Comparison of ENCODE assay signal across 8 cellular contexts in the genomic region with DNA sequence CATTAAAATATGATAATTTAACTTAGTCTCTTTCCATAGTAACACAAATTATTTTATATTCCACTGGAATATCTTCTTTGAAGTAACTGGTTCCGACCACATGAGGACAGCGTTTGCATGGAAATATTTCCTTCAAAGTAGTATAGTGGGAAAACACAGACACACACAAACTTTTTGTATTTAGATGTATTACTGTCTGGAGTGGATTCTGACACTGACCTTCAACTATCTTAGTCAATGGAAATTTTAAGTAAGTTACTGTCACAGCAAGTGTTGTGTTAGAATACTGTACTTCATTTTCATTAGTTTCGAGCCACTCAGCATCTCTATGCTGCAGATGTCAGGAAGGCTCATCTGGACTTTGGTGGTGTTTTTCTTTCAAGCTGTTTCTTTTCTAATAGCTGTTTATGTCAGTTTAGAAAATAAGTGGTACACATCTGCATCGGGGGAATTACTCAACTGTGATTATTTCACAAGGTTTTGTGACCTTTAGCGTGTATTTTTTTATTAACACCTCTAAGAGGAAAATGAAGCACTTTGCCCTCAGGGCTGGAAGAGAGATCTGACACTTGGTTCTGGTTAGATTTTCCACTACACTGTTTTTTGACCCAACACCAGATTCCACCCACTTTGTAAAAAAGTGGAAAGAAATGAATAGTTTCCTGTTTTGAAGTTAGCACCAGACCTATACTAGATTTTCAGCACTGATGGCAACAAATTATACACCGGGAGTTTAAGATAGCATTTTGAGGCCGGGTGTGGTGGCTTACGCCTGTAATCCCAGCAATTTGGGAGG. TPM values are rescaled to one million over a fixed set of nuclear protein-coding genes. Genes with fewer than 3 reads are reported as not detected.
DNase-seq lines count a peak whose midpoint lies in the region; ATAC-seq and TF ChIP-seq lines count a peak whose summit lies in the region.

No MANE protein-coding gene starts in this region.

- H3K79me2 ChIP-seq in neural cell (replicated peaks; ENCODE audit: insufficient read depth, low read length) = no peaks in the 10 kb centered on the region

- no peak overlapping the region for H3K9ac ChIP-seq in neural cell (ENCODE audit: low read length)

- DNase-seq in DMS53 treated with DMSO at 0.1 percent for 48 hours (lab: John Stamatoyannopoulos, UW; ENCODE audit: unreplicated experiment) (peak; percentile 59), NAMALWA (ENCODE audit: low spot score) (peak; percentile 12), choroid plexus epithelial cell (ENCODE audit: low read depth) (peak; percentile 66), iPS-NIHi7 (ENCODE audit: extremely low spot score) (no peak), putamen (ENCODE audit: low spot score) (no peak), OCI-M2 (lab: John Stamatoyannopoulos, UW; ENCODE audit: unreplicated experiment) (no peak)

- H3K4me3 ChIP-seq in choroid plexus epithelial cell (ENCODE audit: low read depth, low read length) = no peak overlapping the region
- H3K4me3 ChIP-seq in neural cell (ENCODE audit: low read length) = no peak overlapping the region

- no peak for ATAC-seq in HG03521 (IDR thresholded peaks at IDR 0.05; ENCODE audit: unreplicated experiment)

- H3K9me3 ChIP-seq in neural cell (ENCODE audit: low read length) = no peaks in the 10 kb centered on the region

- H3K4me2 ChIP-seq in neural cell (ENCODE audit: low read length) = no peak overlapping the region

- peak; percentile 68 for TF ChIP-seq CTCF in choroid plexus epithelial cell (conservative IDR thresholded peaks at IDR 0.05; ENCODE audit: low read depth, low read length)
- peak; percentile 88 for TF ChIP-seq CTCF in neural cell (IDR thresholded peaks at IDR 0.05; ENCODE audit: poor library complexity, severe bottlenecking)

- no peaks in the 10 kb centered on the region for H3K36me3 ChIP-seq in neural cell (ENCODE audit: insufficient read depth, low read length)

- no peak overlapping the region for H3K27ac ChIP-seq in neural cell (ENCODE audit: low read length)

- no peaks in the 10 kb centered on the region for H4K20me1 ChIP-seq in neural cell (ENCODE audit: insufficient read depth)

- H3K27me3 ChIP-seq in neural cell (ENCODE audit: insufficient read depth, low read depth, low read length) = no peaks in the 10 kb centered on the region

- H3K9me2 ChIP-seq in neural cell (ENCODE audit: insufficient read depth, low read length) = no peaks in the 10 kb centered on the region

- TF ChIP-seq RAD21 in neural cell (conservative IDR thresholded peaks at IDR 0.05) = peak; percentile 95

- H3F3A ChIP-seq in neural cell (ENCODE audit: insufficient read depth, low read length, poor library complexity, severe bottlenecking) = no peaks in the 10 kb centered on the region

- H2AFZ ChIP-seq in neural cell (ENCODE audit: low read depth, low read length) = no peak overlapping the region

- TF ChIP-seq EP300 in neural cell (conservative IDR thresholded peaks at IDR 0.05; ENCODE audit: poor library complexity, severe bottlenecking) = no peak

TF ChIP-seq in neural cell, 6 proteins besides CTCF, POLR2A, EP300 and RAD21:
- TF ChIP-seq SMC3 (conservative IDR thresholded peaks at IDR 0.05; ENCODE audit: poor library complexity) (peak; percentile 97), EZH2 (IDR thresholded peaks at IDR 0.05; ENCODE audit: borderline replicate concordance, insufficient read depth, low read length, poor library complexity, severe bottlenecking) (no peak)

RNA-seq across cellular contexts. Expression of a gene that starts 18.9 kb away (rescaled TPM):
- 145 and 168 TPM in 2 replicates for polyA plus RNA-seq in neural cell
- polyA minus RNA-seq in neural cell = 163 and 170 TPM in 2 replicates

Comparison
In these comparisons a context has a peak if more than half of its experiments do, and no peak if none do; other contexts are left out.
1. DNase-seq: peak in DMS53 treated with DMSO at 0.1 percent for 48 hours (single experiment), NAMALWA (single experiment) and choroid plexus epithelial cell (single experiment); none in iPS-NIHi7 (single experiment), putamen (single experiment) and OCI-M2 (single experiment).